20 cellular contexts compared by ENCODE assay signal in genomic region chr5:1329111-1329579, GRCh38. TPM values are rescaled to one million over a fixed set of nuclear protein-coding genes. Genes with fewer than 3 reads are reported as not detected.
DNase-seq lines count a peak whose midpoint lies in the region; ATAC-seq and TF ChIP-seq lines count a peak whose summit lies in the region.
"Had no signal": no experiment of that assay in that cellular context is flagged by ENCODE, and none has a peak within 500 bp of the region (broad histone marks: within the 10 kb centered on the region; RNA-seq: fewer than 3 reads in every experiment).

No MANE protein-coding gene starts in this region.

- POLR2A ChIA-PET in Panc1 (lab: Charles Lee), result no interaction called here

- peaks cover 5% of the 10 kb centered on the region for H3K4me1 ChIP-seq in Panc1 (ENCODE audit: control insufficient read depth, insufficient read depth, low read length)
- peaks cover 4% of the 10 kb centered on the region for H3K4me1 ChIP-seq in foreskin keratinocyte
- H3K4me1 ChIP-seq in smooth muscle cell (ENCODE audit: low read depth), result no peaks in the 10 kb centered on the region
- H3K4me1 ChIP-seq: BE2C, body of pancreas had no signal

- H3K27me3 ChIP-seq in Panc1 (ENCODE audit: control insufficient read depth, insufficient read depth, low read length), result no peaks in the 10 kb centered on the region
- H3K27me3 ChIP-seq in foreskin keratinocyte, result no peaks in the 10 kb centered on the region
- H3K27me3 ChIP-seq in smooth muscle cell (ENCODE audit: low read depth), result no peaks in the 10 kb centered on the region
- H3K27me3 ChIP-seq: BE2C, body of pancreas, left lung, right lobe of liver had no signal

- H3K9me3 ChIP-seq in Panc1 (ENCODE audit: control insufficient read depth, insufficient read depth, low read depth, low read length) (no peaks in the 10 kb centered on the region), smooth muscle cell (replicated peaks; ENCODE audit: low read depth) (no peaks in the 10 kb centered on the region)
- H3K9me3 ChIP-seq: BE2C, body of pancreas, left lung, right lobe of liver had no signal

- in situ Hi-C loops in Panc1 (cut with HindIII; ENCODE audit: low pct_unique_long_range_greater_than_20kb, low sequenced_read_pairs), result no loop called here
- in situ Hi-C loops in ACHN (cut with HindIII; ENCODE audit: low pct_ligation_motif_present, low pct_unique_long_range_greater_than_20kb, low sequenced_read_pairs), result no loop called here

- H4K20me1 ChIP-seq in smooth muscle cell (ENCODE audit: low read depth), result no peaks in the 10 kb centered on the region

- no peak overlapping the region for H3K9ac ChIP-seq in smooth muscle cell (ENCODE audit: low read depth)

- no peak overlapping the region for H3K4me3 Mint-ChIP-seq in CD14-positive monocyte
- H3K4me3 Mint-ChIP-seq: activated naive CD4-positive, alpha-beta T cell treated with anti-CD3 and anti-CD28 coated beads, Interleukin-2, amount 50 U/mL, for 24 hours had no signal

- H3K27ac ChIP-seq in Panc1 (ENCODE audit: low read length), result peak overlapping the region; percentile 68
- peak overlapping the region; percentile 80 for H3K27ac ChIP-seq in foreskin keratinocyte
- H3K27ac ChIP-seq in smooth muscle cell (ENCODE audit: low read depth), result peak overlapping the region; percentile 90
- H3K27ac ChIP-seq: left lung, right lobe of liver had no signal

- H3K4me2 ChIP-seq in smooth muscle cell, result no peak overlapping the region

- H3K4me1 Mint-ChIP-seq in CD14-positive monocyte, result no peaks in the 10 kb centered on the region

- no peaks in the 10 kb centered on the region for H3K9me3 Mint-ChIP-seq in CD14-positive monocyte
- H3K9me3 Mint-ChIP-seq: activated naive CD4-positive, alpha-beta T cell treated with anti-CD3 and anti-CD28 coated beads, Interleukin-2, amount 50 U/mL, for 24 hours had no signal

- intact Hi-C loops in CD14-positive monocyte (cut with micrococcal nuclease), result no loop called here
- intact Hi-C loops in Panc1 (cut with micrococcal nuclease; ENCODE audit: unreplicated experiment), result no loop called here

- peaks cover 8% of the 10 kb centered on the region; the same call in 1 of the 2 replicates for H3K36me3 ChIP-seq in Panc1 (ENCODE audit: control insufficient read depth, insufficient read depth, low read length)
- peaks cover 6% of the 10 kb centered on the region for H3K36me3 ChIP-seq in smooth muscle cell (ENCODE audit: low read depth)

- ATAC-seq in Panc1 (no peak), foreskin keratinocyte (no peak)
- ATAC-seq in stimulated activated naive CD8-positive, alpha-beta T cell treated with anti-CD3 and anti-CD28 coated beads, Interleukin-15, Interleukin-2, amounts not matched to agents 100 U/mL and 50 U/mL, for 24 hours, result no peak
- ATAC-seq: body of pancreas, left lung, right lobe of liver had no signal

- no peak overlapping the region for H2AFZ ChIP-seq in smooth muscle cell (ENCODE audit: low read depth)

- H3K27ac Mint-ChIP-seq in CD14-positive monocyte, result no peak overlapping the region

- 98% methylated on average over 9 of the region's 9 CpGs for WGBS in smooth muscle cell (ENCODE audit: low lambda C conversion rate)

- H3K4me3 ChIP-seq in Panc1 (ENCODE audit: low read depth in 2 of 2, low read length in 2 of 2), result no peak overlapping the region
- H3K4me3 ChIP-seq in smooth muscle cell, result no peak overlapping the region
- H3K4me3 ChIP-seq: body of pancreas, left lung, right lobe of liver had no signal

- peaks cover 21% of the 10 kb centered on the region for H3F3A ChIP-seq in smooth muscle cell (ENCODE audit: low read depth)

- BruUV-seq in Panc1 (replicated peaks; lab: Mats Ljungman, UMichigan), result no TSS peak

- peaks cover 70 to 74% of the 10 kb centered on the region in 2 donors for H3K36me3 Mint-ChIP-seq in CD14-positive monocyte

- H3K27me3 Mint-ChIP-seq in CD14-positive monocyte (ENCODE audit: low read depth in 3 of 3), result no peaks in the 10 kb centered on the region
- H3K27me3 Mint-ChIP-seq: activated naive CD4-positive, alpha-beta T cell treated with anti-CD3 and anti-CD28 coated beads, Interleukin-2, amount 50 U/mL, for 24 hours had no signal

- TF ChIP-seq CTCF in CD14-positive monocyte (IDR thresholded peaks at IDR 0.05), result no peak
- no peak for TF ChIP-seq CTCF in Panc1 (IDR thresholded peaks at IDR 0.05)
- TF ChIP-seq CTCF in foreskin keratinocyte (conservative IDR thresholded peaks at IDR 0.05), result no peak
- no peak for TF ChIP-seq CTCF in smooth muscle cell (IDR thresholded peaks at IDR 0.05; ENCODE audit: borderline replicate concordance, insufficient read depth, poor library complexity, severe bottlenecking)

- DNase-seq in CD14-positive monocyte (ENCODE audit: low spot score), result peak; percentile 41
- DNase-seq in Panc1 (ENCODE audit: low read depth, low spot score), result no peak
- DNase-seq in foreskin keratinocyte, result no peak
- no peak for DNase-seq in smooth muscle cell (lab: John Stamatoyannopoulos, UW; ENCODE audit: unreplicated experiment)
- DNase-seq in stimulated activated naive CD8-positive, alpha-beta T cell treated with anti-CD3 and anti-CD28 coated beads, Interleukin-15, Interleukin-2, amounts not matched to agents 100 U/mL and 50 U/mL, for 24 hours, result no peak
- DNase-seq in OCI-M1 (lab: John Stamatoyannopoulos, UW), result no peak
- DNase-seq in ACHN, result no peak
- DNase-seq in dermis blood vessel endothelial cell, result no peak
- DNase-seq: activated CD4-positive, alpha-beta T cell treated with anti-CD3 and anti-CD28 coated beads, Interleukin-2, amount 50 U/mL, for 1 hour; BE2C; body of pancreas; KG1; NCI-H1092; stimulated activated CD4-positive, alpha-beta T cell treated with anti-CD3 and anti-CD28 coated beads, Interleukin-1b, Interleukin-23, amount 100 ng/mL, for 48 hours had no signal

- H3K79me2 ChIP-seq in smooth muscle cell (ENCODE audit: low read depth), result no peaks in the 10 kb centered on the region

- CTCF ChIA-PET in Panc1 (lab: Charles Lee), result no interaction called here

RNA-seq across cellular contexts. Expression of gene CLPTM1L, which starts 15.8 kb away (rescaled TPM):
- polyA plus RNA-seq in CD14-positive monocyte, result 10 to 100 TPM; 14.1 to 35.0 TPM
- 188 TPM for total RNA-seq in Panc1 (2021; ENCODE audit: unreplicated experiment)
- polyA plus RNA-seq in Panc1 (2012; ENCODE audit: insufficient read length), result 187 TPM
- total RNA-seq in foreskin keratinocyte, result 131 and 137 TPM in 2 replicates
- polyA plus RNA-seq in foreskin keratinocyte, result 110 and 114 TPM in 2 replicates
- total RNA-seq in smooth muscle cell, result 86.3 and 127 TPM in 2 replicates
- 125 and 135 TPM in 2 replicates for polyA plus RNA-seq in smooth muscle cell
- total RNA-seq in dermis blood vessel endothelial cell, result 234 and 315 TPM in 2 replicates

RNA-seq across cellular contexts. Expression of gene TERT, which starts 34.3 kb away (rescaled TPM):
- polyA plus RNA-seq in CD14-positive monocyte (not detected), foreskin keratinocyte (not detected in 2 replicates), smooth muscle cell (not detected in 2 replicates)
- total RNA-seq in Panc1 (2021; ENCODE audit: unreplicated experiment) (8.9 TPM), foreskin keratinocyte (0.04 TPM in 1 of 2 replicates, not detected in the other), smooth muscle cell (not detected in 2 replicates), dermis blood vessel endothelial cell (0.09 and 0.17 TPM in 2 replicates)
- 3.7 TPM for polyA plus RNA-seq in Panc1 (2012; ENCODE audit: insufficient read length)
- total RNA-seq: body of pancreas, glomerular endothelial cell, omental fat pad, right lobe of liver, RPMI7951 had no signal
